11 cellular contexts compared by ENCODE assay signal in the genomic region with DNA sequence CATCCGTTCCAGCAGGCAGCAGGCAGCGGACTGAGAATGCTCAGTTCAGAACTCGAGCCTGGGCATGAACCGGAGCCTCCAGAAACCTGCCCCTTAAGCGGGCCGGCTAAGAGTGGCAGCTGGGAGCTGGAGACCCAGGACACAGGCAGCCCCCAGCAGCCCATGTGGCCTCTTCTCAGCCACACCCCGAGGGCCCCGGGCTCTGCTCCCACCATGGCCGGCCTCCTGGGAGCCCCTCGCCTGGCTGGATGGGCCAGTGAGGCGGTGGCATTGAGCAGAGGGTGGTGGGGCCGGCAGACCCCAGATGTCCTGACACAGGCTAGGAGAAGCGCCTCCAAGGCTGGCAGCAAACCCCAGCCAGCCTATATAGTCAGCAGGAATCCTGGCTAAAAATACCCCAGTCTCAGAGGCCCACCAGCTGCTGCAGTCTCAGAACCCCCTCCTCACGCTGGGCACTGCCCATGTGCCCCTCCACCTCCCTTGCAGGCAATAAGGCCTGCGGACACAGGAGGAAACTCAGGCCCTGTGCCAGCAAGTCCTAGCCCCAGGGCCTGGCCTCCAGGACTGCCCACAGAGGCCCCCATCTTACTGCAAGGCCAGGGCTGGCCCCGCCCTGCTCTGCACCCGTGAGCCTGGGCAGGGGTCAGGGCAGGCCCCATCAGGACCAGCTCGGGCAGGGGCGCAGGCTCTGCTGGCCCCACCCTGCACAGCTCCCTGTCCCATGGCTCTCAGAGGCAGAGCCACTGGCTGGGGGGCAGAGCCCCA. TPM values are rescaled to one million over a fixed set of nuclear protein-coding genes. Genes with fewer than 3 reads are reported as not detected.
DNase-seq lines count a peak whose midpoint lies in the region; ATAC-seq, FAIRE-seq and TF ChIP-seq lines count a peak whose summit lies in the region.
"Not testable (repeated sequence)": the region's sequence is repeated elsewhere in the genome, so short reads cannot be mapped to it uniquely, and the experiment has no call there.
"Had no signal": no experiment of that assay in that cellular context is flagged by ENCODE, and none has a peak within 500 bp of the region (broad histone marks: within the 10 kb centered on the region; RNA-seq: fewer than 3 reads in every experiment).

No MANE protein-coding gene starts in this region.

- not testable (repeated sequence) for H3K36me3 ChIP-seq in BLaER1; HEK293 (ENCODE audit: control insufficient read depth in 2 of 2, insufficient read depth in 1 of 2, low read length in 2 of 2); kidney (ENCODE audit: control insufficient read depth in 1 of 2, insufficient read depth in 2 of 2, low read length in 2 of 2); lower lobe of right lung; osteoblast (ENCODE audit: insufficient read depth, low read length); sigmoid colon; aorta (ENCODE audit: control insufficient read depth in 1 of 2, insufficient read depth in 2 of 2, low read length in 1 of 2)

- H4K20me1 ChIP-seq in BLaER1; osteoblast (ENCODE audit: insufficient read depth, low read length): not testable (repeated sequence)

- WGBS in sigmoid colon, 2 donors = 69 to 81% methylated on average over 18 to 19 of the region's 19 CpGs
- WGBS in aorta, 2 donors = 73 to 80% methylated on average over 17 to 19 of the region's 19 CpGs

- not testable (repeated sequence) for TF ChIP-seq EP300 in sigmoid colon (IDR thresholded peaks at IDR 0.05)

- POLR2A ChIA-PET in HEK293 (lab: Yijun Ruan, JAX) = not testable (repeated sequence)

- H3K9me3 ChIP-seq in BLaER1; HEK293 (ENCODE audit: control insufficient read depth, insufficient read depth, low read depth, low read length); kidney (ENCODE audit: control insufficient read depth in 1 of 2, low read length in 2 of 2); lower lobe of right lung; osteoblast (ENCODE audit: low read depth, low read length); sigmoid colon; aorta (ENCODE audit: control insufficient read depth, low read length): not testable (repeated sequence)

- peak overlapping the region; percentile 51; the same call in 1 of the 2 replicates for H3K27ac ChIP-seq in BLaER1
- H3K27ac ChIP-seq in HEK293 (ENCODE audit: extremely low read depth, low read depth, low read length); kidney (ENCODE audit: low read depth in 2 of 2, low read length in 2 of 2); lower lobe of right lung; osteoblast (ENCODE audit: low read depth, low read length); sigmoid colon; aorta (ENCODE audit: low read depth in 1 of 2, low read length in 2 of 2): not testable (repeated sequence)

- not testable (repeated sequence) for FAIRE-seq in kidney (lab: Jason Lieb, UNC)

- H3K4me2 ChIP-seq in BLaER1 = peak overlapping the region; percentile 83; the same call in 1 of the 2 replicates
- H3K4me2 ChIP-seq in osteoblast (ENCODE audit: insufficient read depth, low read length) = not testable (repeated sequence)

- peak; percentile 53 for DNase-seq in activated effector memory CD4-positive, alpha-beta T cell treated with anti-CD3 and anti-CD28 coated beads, Interleukin-2, amount 50 U/mL, for 16 hours
- peak; percentile 66 for DNase-seq in kidney
- DNase-seq in lower lobe of right lung = peak; percentile 38
- DNase-seq in osteoblast (ENCODE audit: insufficient read length, low spot score, missing footprints) = peak; percentile 82
- peak; percentile 53 for DNase-seq in sigmoid colon
- DNase-seq in aorta = peak; percentile 29 to 48

- H2AFZ ChIP-seq in osteoblast (ENCODE audit: low read length) = not testable (repeated sequence)

- not testable (repeated sequence) for TF ChIP-seq CTCF in HEK293 (tag by site-specific recombination; IDR thresholded peaks at IDR 0.05); kidney (IDR thresholded peaks at IDR 0.05; ENCODE audit: borderline replicate concordance, extremely low read depth, insufficient read depth); lower lobe of right lung (IDR thresholded peaks at IDR 0.05); osteoblast (IDR thresholded peaks at IDR 0.05; ENCODE audit: extremely low read depth, low read depth, low read length); sigmoid colon (IDR thresholded peaks at IDR 0.05)

- ATAC-seq in lower lobe of right lung; aorta (ENCODE audit: low FRiP score): not testable (repeated sequence)

- not testable (repeated sequence) for H3K4me3 ChIP-seq in BLaER1; HEK293 (ENCODE audit: low read depth, low read length); kidney (ENCODE audit: low read length in 2 of 2); lower lobe of right lung; osteoblast (ENCODE audit: insufficient read depth, low read length); sigmoid colon; aorta (ENCODE audit: low read length in 2 of 2)

- TF ChIP-seq POLR2A in sigmoid colon (IDR thresholded peaks at IDR 0.05) = not testable (repeated sequence)

- CTCF ChIA-PET in HEK293 (lab: Yijun Ruan, JAX) = interaction anchor here (0.6 kb wide), 1 partner anchor 74 kb away, joined by 3 read pairs; no protein-coding TSS in a partner anchor

- intact Hi-C loops in kidney (cut with DNase I); lower lobe of right lung (cut with DNase I); sigmoid colon (cut with DNase I); aorta (cut with DNase I): not testable (repeated sequence)

- H3K9ac ChIP-seq in BLaER1; kidney (ENCODE audit: low read length in 2 of 2): not testable (repeated sequence)

- not testable (repeated sequence) for H3K79me2 ChIP-seq in osteoblast (ENCODE audit: insufficient read depth, low read length)

- peaks cover 38% of the 10 kb centered on the region for H3K4me1 ChIP-seq in BLaER1
- H3K4me1 ChIP-seq in HEK293 (ENCODE audit: control insufficient read depth, insufficient read depth, low read length); kidney (ENCODE audit: control insufficient read depth in 1 of 2, insufficient read depth in 1 of 2, low read depth in 1 of 2, low read length in 2 of 2); lower lobe of right lung; osteoblast (ENCODE audit: insufficient read depth, low read length); sigmoid colon; aorta (ENCODE audit: control insufficient read depth in 1 of 2, insufficient read depth in 2 of 2, low read length in 2 of 2): not testable (repeated sequence)

- H3K27me3 ChIP-seq in BLaER1; osteoblast (ENCODE audit: insufficient read depth, low read length); aorta (ENCODE audit: control insufficient read depth in 1 of 2, insufficient read depth in 2 of 2, low read length in 1 of 2): not testable (repeated sequence)
- H3K27me3 ChIP-seq in lower lobe of right lung (ENCODE audit: low read depth) = peaks cover 12% of the 10 kb centered on the region
- H3K27me3 ChIP-seq in sigmoid colon = peaks cover 7 to 24% (median 12%) of the 10 kb centered on the region in 3 donors

TF ChIP-seq in HEK293, 187 proteins besides CTCF, POLR2A, EP300 and RAD21:
- TF ChIP-seq GLIS2 (tag by site-specific recombination; IDR thresholded peaks at IDR 0.05) = peak; percentile 37; the same call in 1 of the 2 replicates

RNA-seq across cellular contexts. Expression of a gene that starts 28.6 kb away (rescaled TPM):
- total RNA-seq in kidney (6.7 TPM), lower lobe of right lung (33.9 TPM), osteoblast (under 0.01 TPM in 1 of 2 replicates, not detected in the other), sigmoid colon (1 to 10 TPM; 2.5 to 4.8 (median 3.6) TPM), aorta (1 to 10 TPM; 1.0 to 1.9 TPM)
- polyA plus RNA-seq in kidney (ENCODE audit: insufficient read depth, low read depth, low replicate concordance) (8.2 TPM), sigmoid colon (1 to 10 TPM in 1 of 3 donors, not detected in 2; 2.9 TPM), aorta (1 to 10 TPM; 1.5 to 2.3 TPM)
- total RNA-seq: CD8-positive, alpha-beta T cell had no signal
- polyA plus RNA-seq: BJ had no signal

RNA-seq across cellular contexts. Expression of a gene that starts 58.6 kb away (rescaled TPM):
- total RNA-seq in kidney (1.7 TPM), lower lobe of right lung (4.5 TPM), osteoblast (0.59 and 1.1 TPM in 2 replicates), sigmoid colon (1 to 10 TPM; 1.2 to 6.6 (median 1.7) TPM), aorta (1 to 10 TPM in 1 of 2 donors, under 1 TPM in 1; 0.88 to 1.7 TPM)
- polyA plus RNA-seq in kidney (ENCODE audit: insufficient read depth, low read depth, low replicate concordance) (3.7 TPM), sigmoid colon (1 to 10 TPM in 1 of 3 donors, under 1 TPM in 2; 0.60 to 1.6 (median 0.73) TPM), aorta (1 to 10 TPM; 3.3 to 5.8 TPM)
- polyA plus RNA-seq: HepG2 had no signal
